17 cellular contexts compared by ENCODE assay signal in the genomic region with DNA sequence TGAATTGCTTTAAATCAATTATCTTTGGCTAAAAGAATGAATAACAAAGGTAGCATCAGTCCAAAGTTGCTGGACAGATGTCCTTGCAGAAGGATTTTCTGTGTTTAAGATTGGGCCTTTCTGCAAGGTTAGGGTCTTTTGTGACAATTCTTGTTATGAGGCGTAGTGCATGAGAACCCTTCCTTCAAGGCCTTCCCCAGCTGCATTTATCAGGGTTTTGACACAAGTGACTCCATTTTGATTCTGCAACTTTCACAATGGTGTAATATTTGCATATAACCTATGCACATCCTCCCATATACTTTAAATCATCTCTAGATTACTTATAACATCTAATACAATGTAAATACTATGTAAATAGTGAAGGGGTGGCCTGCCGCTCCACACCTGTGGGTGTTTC. TPM values are rescaled to one million over a fixed set of nuclear protein-coding genes. Genes with fewer than 3 reads are reported as not detected.
A peak's percentile ranks its signal among the peaks of the same experiment; 100 is the strongest.
DNase-seq lines count a peak whose midpoint lies in the region; ATAC-seq and TF ChIP-seq lines count a peak whose summit lies in the region.
"Had no signal": no experiment of that assay in that cellular context is flagged by ENCODE, and none has a peak within 500 bp of the region (broad histone marks: within the 10 kb centered on the region; RNA-seq: fewer than 3 reads in every experiment).

No MANE protein-coding gene starts in this region.

- H3K27ac Mint-ChIP-seq in T-helper 17 cell, result peak overlapping the region; percentile 98
- peak overlapping the region in 1 of 6 donors; percentile 93 for H3K27ac Mint-ChIP-seq in naive B cell

- H4K20me1 ChIP-seq in SK-N-SH (ENCODE audit: insufficient read depth) (no peaks in the 10 kb centered on the region), DOHH2 (ENCODE audit: control insufficient read depth, insufficient read depth, low read depth, low read length) (no peaks in the 10 kb centered on the region)
- H4K20me1 ChIP-seq: BLaER1 had no signal

- peak overlapping the region; percentile 91 for H2AFZ ChIP-seq in SK-N-SH (ENCODE audit: low read depth)

- ATAC-seq in SK-N-SH treated with all-trans-retinoic acid at 6 μM for 48 hours, result no peak
- ATAC-seq in T-helper 17 cell, result no peak
- no peak for ATAC-seq in naive B cell (ENCODE audit: low read depth in 2 of 2)
- no peak for ATAC-seq in HG02870 (IDR thresholded peaks at IDR 0.05; ENCODE audit: unreplicated experiment)

- H3K4me1 Mint-ChIP-seq in T-helper 17 cell, result peaks cover 15% of the 10 kb centered on the region
- H3K4me1 Mint-ChIP-seq in naive B cell, result peaks cover 13 to 26% (median 16%) of the 10 kb centered on the region in 3 donors

- peaks cover 10% of the 10 kb centered on the region for H3K27me3 Mint-ChIP-seq in T-helper 17 cell
- peaks cover 3 to 15% (median 9%) of the 10 kb centered on the region in 3 donors for H3K27me3 Mint-ChIP-seq in naive B cell

- H3K9ac ChIP-seq in SK-N-SH, result no peak overlapping the region
- H3K9ac ChIP-seq: BLaER1 had no signal

- POLR2A ChIA-PET in SK-N-SH (lab: Yijun Ruan, JAX), result no interaction called here

- H3K4me1 ChIP-seq in SK-N-SH (ENCODE audit: control insufficient read depth in 1 of 2, insufficient read depth in 2 of 2, low read depth in 1 of 2, low read length in 1 of 2), result peaks cover 5 to 6% of the 10 kb centered on the region in 2 experiments; a peak in 3 of 4 replicates
- H3K4me1 ChIP-seq in DOHH2 (ENCODE audit: control insufficient read depth, low read length), result peaks cover 25% of the 10 kb centered on the region

- H3F3A ChIP-seq in SK-N-SH (replicated peaks; ENCODE audit: insufficient read depth) (peaks cover 11% of the 10 kb centered on the region), DOHH2 (ENCODE audit: control insufficient read depth, insufficient read depth) (peaks cover 3% of the 10 kb centered on the region; the same call in 1 of the 2 replicates)

- no peaks in the 10 kb centered on the region for H3K9me3 Mint-ChIP-seq in naive B cell

- no peak for TF ChIP-seq RAD21 in SK-N-SH (IDR thresholded peaks at IDR 0.05; ENCODE audit: low read length)

- H3K9me2 ChIP-seq in SK-N-SH (no peaks in the 10 kb centered on the region), DOHH2 (replicated peaks; ENCODE audit: control insufficient read depth, low read length) (no peaks in the 10 kb centered on the region)

- peaks cover 14 to 21% of the 10 kb centered on the region in 2 experiments for H3K36me3 ChIP-seq in SK-N-SH (replicated peaks in 1 of 2; ENCODE audit: control insufficient read depth in 1 of 2, insufficient read depth in 2 of 2, low read length in 1 of 2)
- peaks cover 25% of the 10 kb centered on the region for H3K36me3 ChIP-seq in DOHH2 (ENCODE audit: control insufficient read depth, low read length)
- H3K36me3 ChIP-seq in brain microvascular endothelial cell (replicated peaks), result peaks cover 12% of the 10 kb centered on the region

- TF ChIP-seq EP300 in SK-N-SH (IDR thresholded peaks at IDR 0.05; ENCODE audit: borderline replicate concordance in 1 of 2, low read depth in 1 of 2, low read length in 1 of 2), result no peak

- H3K27me3 ChIP-seq in SK-N-SH (ENCODE audit: insufficient read depth), result no peaks in the 10 kb centered on the region
- no peaks in the 10 kb centered on the region for H3K27me3 ChIP-seq in DOHH2 (ENCODE audit: control insufficient read depth, low read length)
- no peaks in the 10 kb centered on the region for H3K27me3 ChIP-seq in brain microvascular endothelial cell (replicated peaks)
- H3K27me3 ChIP-seq: BLaER1, heart right ventricle had no signal

- H3K27ac ChIP-seq in SK-N-SH (ENCODE audit: low read depth in 2 of 2, low read length in 1 of 2) (no peak overlapping the region), DOHH2 (ENCODE audit: low read depth, low read length) (no peak overlapping the region), brain microvascular endothelial cell (no peak overlapping the region)

- H3K79me2 ChIP-seq in SK-N-SH (ENCODE audit: insufficient read depth) (peaks cover 22% of the 10 kb centered on the region), DOHH2 (ENCODE audit: control insufficient read depth, low read length) (peaks cover 23% of the 10 kb centered on the region)

- WGBS in SK-N-SH (ENCODE audit: low lambda C conversion rate), result 96% methylated on average over 2 of the region's 2 CpGs

- DNase-seq in SK-N-SH (no peak), T-helper 17 cell (no peak), naive B cell (no peak), brain microvascular endothelial cell (no peak), SHP77 treated with DMSO at 0.1 percent for 48 hours (lab: John Stamatoyannopoulos, UW) (no peak)
- DNase-seq: effector CD4-positive, alpha-beta T cell; heart right ventricle; KBM-7; kidney glomerular epithelial cell; midbrain; NCI-H1417; posterior cingulate gyrus; stimulated activated naive CD4-positive, alpha-beta T cell had no signal

- TF ChIP-seq CTCF in SK-N-SH (IDR thresholded peaks at IDR 0.05) (no peak), DOHH2 (IDR thresholded peaks at IDR 0.05; ENCODE audit: low read depth, low read length, poor library complexity, severe bottlenecking) (no peak), brain microvascular endothelial cell (IDR thresholded peaks at IDR 0.05; ENCODE audit: low read depth, low read length, missing control alignments) (no peak)

- H3K4me3 Mint-ChIP-seq in T-helper 17 cell (no peak overlapping the region), naive B cell (peak overlapping the region in 5 of 8 donors; percentile 57 to 99 (median 97))

- H3K4me3 ChIP-seq in SK-N-SH (ENCODE audit: low read depth in 2 of 2, low read length in 1 of 2) (no peak overlapping the region), DOHH2 (ENCODE audit: low read length) (0 out of 2 replicates have a peak overlapping the region, but pooled peaks have one; percentile 93), brain microvascular endothelial cell (ENCODE audit: low read depth, low read length) (no peak overlapping the region)

- CTCF ChIA-PET in SK-N-SH (lab: Yijun Ruan, JAX), result no interaction called here

- in situ Hi-C loops in brain microvascular endothelial cell (cut with HindIII; ENCODE audit: low pct_ligation_motif_present, low sequenced_read_pairs), result no loop called here

- H3K4me2 ChIP-seq in SK-N-SH (no peak overlapping the region), DOHH2 (ENCODE audit: low read length) (no peak overlapping the region; the same call in 1 of the 2 replicates)

- H3K9me3 ChIP-seq in SK-N-SH (no peaks in the 10 kb centered on the region), DOHH2 (ENCODE audit: control insufficient read depth, insufficient read depth, low read length) (no peaks in the 10 kb centered on the region), T-helper 17 cell (ENCODE audit: control insufficient read depth, low read length, poor library complexity, severe bottlenecking) (no peaks in the 10 kb centered on the region)
- H3K9me3 ChIP-seq: BLaER1, heart right ventricle had no signal

- peaks cover 3% of the 10 kb centered on the region for H3K36me3 Mint-ChIP-seq in T-helper 17 cell (ENCODE audit: low read depth)
- peaks cover 8 to 9% of the 10 kb centered on the region in 2 donors for H3K36me3 Mint-ChIP-seq in naive B cell

TF ChIP-seq in SK-N-SH, 30 proteins besides CTCF, POLR2A, EP300 and RAD21 (continues in another document):
- no peak for TF ChIP-seq GATA2 (CRISPR knock-in tag; IDR thresholded peaks at IDR 0.05)
- TF ChIP-seq RFX5 (IDR thresholded peaks at IDR 0.05; ENCODE audit: low read length), result no peak
- TF ChIP-seq MXI1 (IDR thresholded peaks at IDR 0.05; ENCODE audit: low read depth, low read length), result no peak
- TF ChIP-seq, protein P1, sequence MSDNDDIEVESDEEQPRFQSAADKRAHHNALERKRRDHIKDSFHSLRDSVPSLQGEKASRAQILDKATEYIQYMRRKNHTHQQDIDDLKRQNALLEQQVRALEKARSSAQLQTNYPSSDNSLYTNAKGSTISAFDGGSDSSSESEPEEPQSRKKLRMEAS (IDR thresholded peaks at IDR 0.05; ENCODE audit: low read depth), result no peak
- TF ChIP-seq NRF1 (IDR thresholded peaks at IDR 0.05; ENCODE audit: low read depth, low read length), result no peak
- TF ChIP-seq GABPA (IDR thresholded peaks at IDR 0.05; ENCODE audit: low read depth), result no peak
- TF ChIP-seq SMC3 (IDR thresholded peaks at IDR 0.05; ENCODE audit: low read depth, low read length), result no peak
- TF ChIP-seq CHD2 (IDR thresholded peaks at IDR 0.05; ENCODE audit: low read length, partially characterized antibody), result no peak
- no peak for TF ChIP-seq ELF1 (IDR thresholded peaks at IDR 0.05)
- no peak for TF ChIP-seq RCOR1 (IDR thresholded peaks at IDR 0.05; ENCODE audit: low read length)
- no peak for TF ChIP-seq POLR2AphosphoS5 (IDR thresholded peaks at IDR 0.05; ENCODE audit: low read depth, low read length)
- no peak for TF ChIP-seq FOSL2 (IDR thresholded peaks at IDR 0.05; ENCODE audit: borderline replicate concordance, low read depth)

TF ChIP-seq in SK-N-SH treated with all-trans-retinoic acid at 6 μM for 48 hours, 23 proteins besides CTCF, POLR2A, EP300 and RAD21 (continues in another document):
- TF ChIP-seq ESRRG (CRISPR knock-in tag; IDR thresholded peaks at IDR 0.05) (no peak), CSDC2 (CRISPR knock-in tag; IDR thresholded peaks at IDR 0.05) (no peak)
- TF ChIP-seq, protein P2, sequence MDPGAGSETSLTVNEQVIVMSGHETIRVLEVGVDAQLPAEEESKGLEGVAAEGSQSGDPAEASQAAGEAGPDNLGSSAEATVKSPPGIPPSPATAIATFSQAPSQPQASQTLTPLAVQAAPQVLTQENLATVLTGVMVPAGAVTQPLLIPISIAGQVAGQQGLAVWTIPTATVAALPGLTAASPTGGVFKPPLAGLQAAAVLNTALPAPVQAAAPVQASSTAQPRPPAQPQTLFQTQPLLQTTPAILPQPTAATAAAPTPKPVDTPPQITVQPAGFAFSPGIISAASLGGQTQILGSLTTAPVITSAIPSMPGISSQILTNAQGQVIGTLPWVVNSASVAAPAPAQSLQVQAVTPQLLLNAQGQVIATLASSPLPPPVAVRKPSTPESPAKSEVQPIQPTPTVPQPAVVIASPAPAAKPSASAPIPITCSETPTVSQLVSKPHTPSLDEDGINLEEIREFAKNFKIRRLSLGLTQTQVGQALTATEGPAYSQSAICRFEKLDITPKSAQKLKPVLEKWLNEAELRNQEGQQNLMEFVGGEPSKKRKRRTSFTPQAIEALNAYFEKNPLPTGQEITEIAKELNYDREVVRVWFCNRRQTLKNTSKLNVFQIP (CRISPR knock-in tag; IDR thresholded peaks at IDR 0.05; ENCODE audit: borderline replicate concordance, low read depth), result no peak

RNA-seq across cellular contexts. Expression of a gene that starts 1.1 kb away (rescaled TPM):
- 15.9 and 20.7 TPM in 2 replicates for polyA plus RNA-seq in SK-N-SH (2012; rRNA removed)
- polyA plus RNA-seq in SK-N-SH (2012; cell fraction: cytosol; rRNA removed), result 14.4 and 15.0 TPM in 2 replicates
- 45.7 and 58.8 TPM in 2 replicates for polyA plus RNA-seq in SK-N-SH (2012; cell fraction: nucleus; rRNA removed)
- total RNA-seq in T-helper 17 cell, result 10 to 100 TPM; 16.5 to 19.1 TPM
- 10 to 100 TPM in 2 of 6 donors, 1 to 10 TPM in 4; 6.5 to 15.1 (median 9.7) TPM for polyA plus RNA-seq in naive B cell (ENCODE audit: low read depth in 6 of 6)

RNA-seq across cellular contexts. Expression of a gene that starts 8.4 kb away (rescaled TPM):
- 125 and 136 TPM in 2 replicates for polyA plus RNA-seq in SK-N-SH (2012; rRNA removed)
- 104 and 133 TPM in 2 replicates for polyA plus RNA-seq in SK-N-SH (2012; cell fraction: cytosol; rRNA removed)
- 89.5 and 186 TPM in 2 replicates for polyA plus RNA-seq in SK-N-SH (2012; cell fraction: nucleus; rRNA removed)
- 1 to 10 TPM; 4.2 to 6.3 TPM for total RNA-seq in T-helper 17 cell
- polyA plus RNA-seq in naive B cell (ENCODE audit: low read depth in 6 of 6), result 10 to 100 TPM; 15.4 to 44.6 (median 32.2) TPM
